Comparison of ENCODE assay signal across 7 cellular contexts in the genomic region with DNA sequence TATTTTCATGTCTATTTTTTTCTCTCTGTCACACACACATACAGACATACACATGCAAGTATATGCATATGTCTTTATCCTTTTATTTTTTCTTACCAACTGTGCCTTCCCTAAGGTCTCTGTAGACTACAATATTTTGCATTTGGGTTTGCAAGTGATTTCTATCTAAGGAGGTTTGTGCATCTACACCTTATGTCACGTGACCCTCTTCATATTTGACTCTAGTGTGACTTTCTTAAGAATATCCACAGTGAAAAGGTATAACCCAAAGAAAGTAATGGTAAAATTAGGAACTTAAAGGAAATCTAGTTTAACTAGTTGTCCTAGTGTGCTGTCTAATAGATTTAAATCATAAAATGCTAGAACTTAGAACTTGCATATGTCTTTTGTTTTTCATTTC.
"Had no signal": no experiment of that assay in that cellular context is flagged by ENCODE, and none has a peak within 500 bp of the region (broad histone marks: within the 10 kb centered on the region; RNA-seq: fewer than 3 reads in every experiment).

No MANE protein-coding gene starts in this region.

- FAIRE-seq: G401.6, GM12891, GM12892, GM18507, GM19239 had no signal

- DNase-seq: GDM1, GF-D8 had no signal
